In the genomic region with DNA sequence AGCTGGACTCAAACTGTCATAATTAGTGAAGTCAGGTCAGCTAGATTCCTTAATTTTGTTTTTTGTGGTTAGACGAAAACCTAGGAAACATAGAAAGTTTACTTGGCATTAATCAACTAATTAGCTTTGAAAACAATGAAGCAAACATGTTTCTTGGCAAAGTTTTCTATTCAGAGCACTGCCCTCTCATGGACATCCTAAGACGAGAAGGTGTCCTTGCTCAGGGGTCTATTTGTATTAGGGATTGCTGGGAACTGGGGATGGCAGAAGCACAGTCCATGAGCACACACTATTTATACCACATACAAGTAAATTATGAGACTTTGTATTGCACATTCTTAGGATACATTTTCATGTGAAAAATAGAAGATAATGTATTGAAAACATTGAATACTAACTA, we compare ENCODE assay signal across 1 cellular context.
TF ChIP-seq lines count a peak whose summit lies in the region.

No MANE protein-coding gene starts in this region.

TF ChIP-seq in GM12878, 131 proteins besides CTCF, POLR2A, EP300 and RAD21:
- TF ChIP-seq POU2F2 (IDR thresholded peaks at IDR 0.05; ENCODE audit: borderline replicate concordance, low read depth, low read length): no peak
- TF ChIP-seq, protein P1, sequence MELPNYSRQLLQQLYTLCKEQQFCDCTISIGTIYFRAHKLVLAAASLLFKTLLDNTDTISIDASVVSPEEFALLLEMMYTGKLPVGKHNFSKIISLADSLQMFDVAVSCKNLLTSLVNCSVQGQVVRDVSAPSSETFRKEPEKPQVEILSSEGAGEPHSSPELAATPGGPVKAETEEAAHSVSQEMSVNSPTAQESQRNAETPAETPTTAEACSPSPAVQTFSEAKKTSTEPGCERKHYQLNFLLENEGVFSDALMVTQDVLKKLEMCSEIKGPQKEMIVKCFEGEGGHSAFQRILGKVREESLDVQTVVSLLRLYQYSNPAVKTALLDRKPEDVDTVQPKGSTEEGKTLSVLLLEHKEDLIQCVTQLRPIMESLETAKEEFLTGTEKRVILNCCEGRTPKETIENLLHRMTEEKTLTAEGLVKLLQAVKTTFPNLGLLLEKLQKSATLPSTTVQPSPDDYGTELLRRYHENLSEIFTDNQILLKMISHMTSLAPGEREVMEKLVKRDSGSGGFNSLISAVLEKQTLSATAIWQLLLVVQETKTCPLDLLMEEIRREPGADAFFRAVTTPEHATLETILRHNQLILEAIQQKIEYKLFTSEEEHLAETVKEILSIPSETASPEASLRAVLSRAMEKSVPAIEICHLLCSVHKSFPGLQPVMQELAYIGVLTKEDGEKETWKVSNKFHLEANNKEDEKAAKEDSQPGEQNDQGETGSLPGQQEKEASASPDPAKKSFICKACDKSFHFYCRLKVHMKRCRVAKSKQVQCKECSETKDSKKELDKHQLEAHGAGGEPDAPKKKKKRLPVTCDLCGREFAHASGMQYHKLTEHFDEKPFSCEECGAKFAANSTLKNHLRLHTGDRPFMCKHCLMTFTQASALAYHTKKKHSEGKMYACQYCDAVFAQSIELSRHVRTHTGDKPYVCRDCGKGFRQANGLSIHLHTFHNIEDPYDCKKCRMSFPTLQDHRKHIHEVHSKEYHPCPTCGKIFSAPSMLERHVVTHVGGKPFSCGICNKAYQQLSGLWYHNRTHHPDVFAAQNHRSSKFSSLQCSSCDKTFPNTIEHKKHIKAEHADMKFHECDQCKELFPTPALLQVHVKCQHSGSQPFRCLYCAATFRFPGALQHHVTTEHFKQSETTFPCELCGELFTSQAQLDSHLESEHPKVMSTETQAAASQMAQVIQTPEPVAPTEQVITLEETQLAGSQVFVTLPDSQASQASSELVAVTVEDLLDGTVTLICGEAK (IDR thresholded peaks at IDR 0.05; ENCODE audit: borderline replicate concordance): no peak
- no peak for TF ChIP-seq SIX5 (IDR thresholded peaks at IDR 0.05; ENCODE audit: low read depth, low read length, severe bottlenecking)
- no peak for TF ChIP-seq ETV6 (conservative IDR thresholded peaks at IDR 0.05 in 1 of 2, IDR thresholded peaks at IDR 0.05 in 1 of 2; ENCODE audit: borderline replicate concordance in 1 of 2, low read depth in 1 of 2)
- no peak for TF ChIP-seq BACH1 (IDR thresholded peaks at IDR 0.05; ENCODE audit: borderline replicate concordance)
- TF ChIP-seq, protein P2, sequence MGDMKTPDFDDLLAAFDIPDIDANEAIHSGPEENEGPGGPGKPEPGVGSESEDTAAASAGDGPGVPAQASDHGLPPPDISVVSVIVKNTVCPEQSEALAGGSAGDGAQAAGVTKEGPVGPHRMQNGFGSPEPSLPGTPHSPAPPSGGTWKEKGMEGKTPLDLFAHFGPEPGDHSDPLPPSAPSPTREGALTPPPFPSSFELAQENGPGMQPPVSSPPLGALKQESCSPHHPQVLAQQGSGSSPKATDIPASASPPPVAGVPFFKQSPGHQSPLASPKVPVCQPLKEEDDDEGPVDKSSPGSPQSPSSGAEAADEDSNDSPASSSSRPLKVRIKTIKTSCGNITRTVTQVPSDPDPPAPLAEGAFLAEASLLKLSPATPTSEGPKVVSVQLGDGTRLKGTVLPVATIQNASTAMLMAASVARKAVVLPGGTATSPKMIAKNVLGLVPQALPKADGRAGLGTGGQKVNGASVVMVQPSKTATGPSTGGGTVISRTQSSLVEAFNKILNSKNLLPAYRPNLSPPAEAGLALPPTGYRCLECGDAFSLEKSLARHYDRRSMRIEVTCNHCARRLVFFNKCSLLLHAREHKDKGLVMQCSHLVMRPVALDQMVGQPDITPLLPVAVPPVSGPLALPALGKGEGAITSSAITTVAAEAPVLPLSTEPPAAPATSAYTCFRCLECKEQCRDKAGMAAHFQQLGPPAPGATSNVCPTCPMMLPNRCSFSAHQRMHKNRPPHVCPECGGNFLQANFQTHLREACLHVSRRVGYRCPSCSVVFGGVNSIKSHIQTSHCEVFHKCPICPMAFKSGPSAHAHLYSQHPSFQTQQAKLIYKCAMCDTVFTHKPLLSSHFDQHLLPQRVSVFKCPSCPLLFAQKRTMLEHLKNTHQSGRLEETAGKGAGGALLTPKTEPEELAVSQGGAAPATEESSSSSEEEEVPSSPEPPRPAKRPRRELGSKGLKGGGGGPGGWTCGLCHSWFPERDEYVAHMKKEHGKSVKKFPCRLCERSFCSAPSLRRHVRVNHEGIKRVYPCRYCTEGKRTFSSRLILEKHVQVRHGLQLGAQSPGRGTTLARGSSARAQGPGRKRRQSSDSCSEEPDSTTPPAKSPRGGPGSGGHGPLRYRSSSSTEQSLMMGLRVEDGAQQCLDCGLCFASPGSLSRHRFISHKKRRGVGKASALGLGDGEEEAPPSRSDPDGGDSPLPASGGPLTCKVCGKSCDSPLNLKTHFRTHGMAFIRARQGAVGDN (IDR thresholded peaks at IDR 0.05): no peak
- no peak for TF ChIP-seq TBL1XR1 (IDR thresholded peaks at IDR 0.05; ENCODE audit: low read depth, low read length)
- TF ChIP-seq NFYA (IDR thresholded peaks at IDR 0.05; ENCODE audit: borderline replicate concordance, low read depth, low read length): no peak
- TF ChIP-seq ATF7 (IDR thresholded peaks at IDR 0.05; ENCODE audit: low read depth): no peak
- no peak for TF ChIP-seq BMI1 (IDR thresholded peaks at IDR 0.05; ENCODE audit: borderline replicate concordance)
- TF ChIP-seq, protein P3, sequence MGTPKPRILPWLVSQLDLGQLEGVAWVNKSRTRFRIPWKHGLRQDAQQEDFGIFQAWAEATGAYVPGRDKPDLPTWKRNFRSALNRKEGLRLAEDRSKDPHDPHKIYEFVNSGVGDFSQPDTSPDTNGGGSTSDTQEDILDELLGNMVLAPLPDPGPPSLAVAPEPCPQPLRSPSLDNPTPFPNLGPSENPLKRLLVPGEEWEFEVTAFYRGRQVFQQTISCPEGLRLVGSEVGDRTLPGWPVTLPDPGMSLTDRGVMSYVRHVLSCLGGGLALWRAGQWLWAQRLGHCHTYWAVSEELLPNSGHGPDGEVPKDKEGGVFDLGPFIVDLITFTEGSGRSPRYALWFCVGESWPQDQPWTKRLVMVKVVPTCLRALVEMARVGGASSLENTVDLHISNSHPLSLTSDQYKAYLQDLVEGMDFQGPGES (IDR thresholded peaks at IDR 0.05): no peak
- TF ChIP-seq, protein P4, sequence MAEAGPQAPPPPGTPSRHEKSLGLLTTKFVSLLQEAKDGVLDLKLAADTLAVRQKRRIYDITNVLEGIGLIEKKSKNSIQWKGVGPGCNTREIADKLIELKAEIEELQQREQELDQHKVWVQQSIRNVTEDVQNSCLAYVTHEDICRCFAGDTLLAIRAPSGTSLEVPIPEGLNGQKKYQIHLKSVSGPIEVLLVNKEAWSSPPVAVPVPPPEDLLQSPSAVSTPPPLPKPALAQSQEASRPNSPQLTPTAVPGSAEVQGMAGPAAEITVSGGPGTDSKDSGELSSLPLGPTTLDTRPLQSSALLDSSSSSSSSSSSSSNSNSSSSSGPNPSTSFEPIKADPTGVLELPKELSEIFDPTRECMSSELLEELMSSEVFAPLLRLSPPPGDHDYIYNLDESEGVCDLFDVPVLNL (IDR thresholded peaks at IDR 0.05; ENCODE audit: low read depth, low read length): no peak
- no peak for TF ChIP-seq ZSCAN29 (IDR thresholded peaks at IDR 0.05)
TF ChIP-seq in GM12878: peak in this region for 0.
